ENCODE assay signal across 17 cellular contexts in the genomic region with DNA sequence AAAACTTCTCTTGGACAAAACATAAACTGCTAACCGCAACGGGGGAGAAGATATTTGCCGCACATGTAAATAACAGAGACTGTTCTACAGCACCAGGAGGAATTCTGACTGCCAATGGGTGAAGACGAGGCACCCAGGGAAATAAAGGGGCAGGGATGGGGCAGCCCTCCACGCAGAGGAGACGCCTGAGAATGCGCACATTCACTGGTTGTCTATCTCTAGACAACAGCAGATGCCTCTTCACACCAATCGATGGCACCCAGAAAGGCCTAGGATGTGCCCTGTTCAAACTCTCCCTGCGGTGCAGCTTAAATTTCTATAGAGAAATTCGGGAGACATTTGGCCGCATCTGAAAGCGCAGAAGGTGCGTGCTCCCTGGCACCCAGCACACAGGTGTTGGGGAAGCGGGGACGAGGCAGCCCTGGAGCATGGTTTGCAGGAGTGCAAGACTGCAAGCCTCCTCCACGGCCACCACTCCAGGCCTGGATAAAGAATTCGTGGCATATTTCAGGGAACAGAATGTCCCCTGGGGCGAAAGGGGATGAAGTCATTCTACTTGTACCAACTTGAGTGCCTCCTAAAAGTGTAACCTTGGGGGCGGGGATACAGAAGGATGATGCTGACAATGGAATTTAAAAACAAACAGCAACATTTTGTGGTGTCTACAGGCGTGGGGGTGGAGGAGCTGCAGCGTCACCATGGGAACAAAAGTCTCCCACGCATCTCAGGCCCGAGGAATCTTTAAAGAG. TPM values are rescaled to one million over a fixed set of nuclear protein-coding genes. Genes with fewer than 3 reads are reported as not detected.
A peak's percentile ranks its signal among the peaks of the same experiment; 100 is the strongest.
DNase-seq lines count a peak whose midpoint lies in the region; ATAC-seq, FAIRE-seq and TF ChIP-seq lines count a peak whose summit lies in the region.
"Had no signal": no experiment of that assay in that cellular context is flagged by ENCODE, and none has a peak within 500 bp of the region (broad histone marks: within the 10 kb centered on the region; RNA-seq: fewer than 3 reads in every experiment).

No MANE protein-coding gene starts in this region.

- TF ChIP-seq CTCF in MCF 10A (IDR thresholded peaks at IDR 0.05; ENCODE audit: unreplicated experiment) = no peak

- H3K27ac Mint-ChIP-seq in activated naive CD4-positive, alpha-beta T cell treated with anti-CD3 and anti-CD28 coated beads, Interleukin-2, amount 10 ng/mL, durations not matched to agents 7 days and 5 days = peak overlapping the region; percentile 73
- H3K27ac Mint-ChIP-seq in MCF 10A (ENCODE audit: low read depth, unreplicated experiment) = peak overlapping the region; percentile 86
- H3K27ac Mint-ChIP-seq: activated CD4-positive, alpha-beta memory T cell treated with anti-CD3 and anti-CD28 coated beads, Interleukin-2, amount 10 ng/mL, durations not matched to agents 7 days and 5 days had no signal

- peaks cover 73% of the 10 kb centered on the region for H3K27me3 Mint-ChIP-seq in activated naive CD4-positive, alpha-beta T cell treated with anti-CD3 and anti-CD28 coated beads, Interleukin-2, amount 10 ng/mL, durations not matched to agents 7 days and 5 days
- no peaks in the 10 kb centered on the region for H3K27me3 Mint-ChIP-seq in MCF 10A (ENCODE audit: insufficient read depth, unreplicated experiment)

- CTCF ChIA-PET in activated naive CD4-positive, alpha-beta T cell treated with anti-CD3 and anti-CD28 coated beads, Interleukin-2, amount 10 ng/mL, durations not matched to agents 7 days and 5 days (lab: Charles Lee) = no interaction called here
- CTCF ChIA-PET in MCF 10A (lab: Yijun Ruan, JAX) = interaction anchor here (0.7 to 1.1 kb wide), 2 partner anchors 24 to 40 kb away, joined by 3 read pairs; no protein-coding TSS in a partner anchor

- no peak overlapping the region for H3K4me3 Mint-ChIP-seq in activated naive CD4-positive, alpha-beta T cell treated with anti-CD3 and anti-CD28 coated beads, Interleukin-2, amount 10 ng/mL, durations not matched to agents 7 days and 5 days
- H3K4me3 Mint-ChIP-seq in MCF 10A (ENCODE audit: unreplicated experiment) = no peak overlapping the region
- H3K4me3 Mint-ChIP-seq: activated CD4-positive, alpha-beta memory T cell treated with anti-CD3 and anti-CD28 coated beads, Interleukin-2, amount 10 ng/mL, durations not matched to agents 7 days and 5 days had no signal

- FAIRE-seq in urothelium cell line (lab: Jason Lieb, UNC) = peak; percentile 77
- FAIRE-seq: A204.1, frontal cortex had no signal

- intact Hi-C loops in MCF 10A (cut with micrococcal nuclease) = loop anchor here (2.0 kb wide), 1 partner anchor 553 kb away; no protein-coding TSS in a partner anchor

- ATAC-seq in GM21717 (IDR thresholded peaks at IDR 0.05; ENCODE audit: unreplicated experiment) (no peak), HG03025 (IDR thresholded peaks at IDR 0.05; ENCODE audit: low FRiP score, unreplicated experiment) (no peak), HG02840 (IDR thresholded peaks at IDR 0.05; ENCODE audit: low FRiP score, unreplicated experiment) (no peak)

- peaks cover 5% of the 10 kb centered on the region for H3K36me3 Mint-ChIP-seq in activated naive CD4-positive, alpha-beta T cell treated with anti-CD3 and anti-CD28 coated beads, Interleukin-2, amount 10 ng/mL, durations not matched to agents 7 days and 5 days
- peaks cover 12% of the 10 kb centered on the region for H3K36me3 Mint-ChIP-seq in MCF 10A (ENCODE audit: insufficient read depth, unreplicated experiment)

- peaks cover 3% of the 10 kb centered on the region for H3K4me1 Mint-ChIP-seq in activated naive CD4-positive, alpha-beta T cell treated with anti-CD3 and anti-CD28 coated beads, Interleukin-2, amount 10 ng/mL, durations not matched to agents 7 days and 5 days
- H3K4me1 Mint-ChIP-seq in MCF 10A (ENCODE audit: insufficient read depth, unreplicated experiment) = peaks cover 37% of the 10 kb centered on the region

- TSS peak; percentile 25 for BruUV-seq in MCF 10A (replicated peaks; lab: Mats Ljungman, UMichigan)

- no peak for DNase-seq in activated naive CD4-positive, alpha-beta T cell treated with anti-CD3 and anti-CD28 coated beads, Interleukin-2, amount 10 ng/mL, durations not matched to agents 7 days and 5 days
- no peak for DNase-seq in activated naive CD4-positive, alpha-beta T cell treated with anti-CD3 and anti-CD28 coated beads, Interleukin-2, amount 50 U/mL, for 16 hours
- DNase-seq in MCF 10A (ENCODE audit: unreplicated experiment) (peak; percentile 100), islet precursor cell (peak; percentile 97), urothelium cell line (ENCODE audit: low spot score) (peak; percentile 85)
- DNase-seq: activated CD4-positive, alpha-beta memory T cell treated with anti-CD3 and anti-CD28 coated beads, Interleukin-2, amount 10 ng/mL, durations not matched to agents 7 days and 5 days; activated naive CD4-positive, alpha-beta T cell; DMS 273 treated with DMSO at 0.1 percent for 48 hours; NCI-H1048; NK-92 treated with Interleukin-12 subunit alpha and Interleukin-12 subunit beta, amount 100 ng/mL, for 24 hours had no signal

- POLR2A ChIA-PET in MCF 10A (lab: Yijun Ruan, JAX) = interaction anchor here (0.7 to 3.7 kb wide), 22 partner anchors 8 to 983 kb away, joined by 3 to 29 read pairs (median 4); partner anchors contain the start of gene IRX1

- no peaks in the 10 kb centered on the region for H3K9me3 Mint-ChIP-seq in activated naive CD4-positive, alpha-beta T cell treated with anti-CD3 and anti-CD28 coated beads, Interleukin-2, amount 10 ng/mL, durations not matched to agents 7 days and 5 days
- no peaks in the 10 kb centered on the region for H3K9me3 Mint-ChIP-seq in MCF 10A (ENCODE audit: unreplicated experiment)
- H3K9me3 Mint-ChIP-seq: activated CD4-positive, alpha-beta memory T cell treated with anti-CD3 and anti-CD28 coated beads, Interleukin-2, amount 10 ng/mL, durations not matched to agents 7 days and 5 days had no signal

RNA-seq across cellular contexts. Expression of gene IRX2, which starts 6.3 kb away (rescaled TPM):
- total RNA-seq in MCF 10A (2022) = 35.4 and 43.4 TPM in 2 replicates
- total RNA-seq: activated CD4-positive, alpha-beta memory T cell treated with anti-CD3 and anti-CD28 coated beads, Interleukin-2, amount 10 ng/mL, durations not matched to agents 7 days and 5 days; liver; T-helper 1 cell treated with Interleukin-12 subunit alpha and Interleukin-12 subunit beta and Interleukin-4 antibody, amounts not matched to agents 30 ng/mL and 1 ng/mL, for 36 hours had no signal

Comparison
In these comparisons a context has a peak if more than half of its experiments do, and no peak if none do; other contexts are left out.
1. DNase-seq: peak in MCF 10A (single experiment), islet precursor cell (single experiment) and urothelium cell line (single experiment); none in activated naive CD4-positive, alpha-beta T cell treated with anti-CD3 and anti-CD28 coated beads, Interleukin-2, amount 10 ng/mL, durations not matched to agents 7 days and 5 days (single experiment) and activated naive CD4-positive, alpha-beta T cell treated with anti-CD3 and anti-CD28 coated beads, Interleukin-2, amount 50 U/mL, for 16 hours (single experiment).